1 cellular context compared by ENCODE assay signal in the genomic region with DNA sequence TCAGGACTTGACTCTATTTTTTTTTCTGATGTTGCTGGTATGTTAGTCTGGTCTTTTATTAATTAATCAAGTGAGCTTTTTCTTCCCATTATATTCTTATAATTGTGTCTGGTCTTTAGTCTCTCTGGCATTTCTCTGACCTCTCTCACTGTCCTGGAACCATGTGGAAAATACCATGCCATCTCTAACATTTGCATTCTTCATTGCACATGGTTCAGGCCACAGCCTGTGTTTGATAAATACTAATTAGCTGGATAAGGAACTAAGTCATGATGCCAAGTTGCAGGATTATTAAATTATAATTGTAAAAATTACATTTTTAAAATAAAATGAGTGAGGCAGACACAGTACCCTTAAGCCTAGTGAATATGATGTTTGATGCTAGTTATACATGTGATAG.
TF ChIP-seq lines count a peak whose summit lies in the region.

No MANE protein-coding gene starts in this region.

TF ChIP-seq in WTC11, 78 proteins besides CTCF, POLR2A, EP300 and RAD21 (continued from another document):
- TF ChIP-seq, protein P1, sequence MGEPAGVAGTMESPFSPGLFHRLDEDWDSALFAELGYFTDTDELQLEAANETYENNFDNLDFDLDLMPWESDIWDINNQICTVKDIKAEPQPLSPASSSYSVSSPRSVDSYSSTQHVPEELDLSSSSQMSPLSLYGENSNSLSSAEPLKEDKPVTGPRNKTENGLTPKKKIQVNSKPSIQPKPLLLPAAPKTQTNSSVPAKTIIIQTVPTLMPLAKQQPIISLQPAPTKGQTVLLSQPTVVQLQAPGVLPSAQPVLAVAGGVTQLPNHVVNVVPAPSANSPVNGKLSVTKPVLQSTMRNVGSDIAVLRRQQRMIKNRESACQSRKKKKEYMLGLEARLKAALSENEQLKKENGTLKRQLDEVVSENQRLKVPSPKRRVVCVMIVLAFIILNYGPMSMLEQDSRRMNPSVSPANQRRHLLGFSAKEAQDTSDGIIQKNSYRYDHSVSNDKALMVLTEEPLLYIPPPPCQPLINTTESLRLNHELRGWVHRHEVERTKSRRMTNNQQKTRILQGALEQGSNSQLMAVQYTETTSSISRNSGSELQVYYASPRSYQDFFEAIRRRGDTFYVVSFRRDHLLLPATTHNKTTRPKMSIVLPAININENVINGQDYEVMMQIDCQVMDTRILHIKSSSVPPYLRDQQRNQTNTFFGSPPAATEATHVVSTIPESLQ (CRISPR knock-in tag; IDR thresholded peaks at IDR 0.05) = no peak
- no peak for TF ChIP-seq NR2C2 (CRISPR knock-in tag; IDR thresholded peaks at IDR 0.05)
- TF ChIP-seq PRRX2 (CRISPR knock-in tag; IDR thresholded peaks at IDR 0.05) = no peak
- no peak for TF ChIP-seq ZNF219 (CRISPR knock-in tag; IDR thresholded peaks at IDR 0.05; ENCODE audit: borderline replicate concordance)
- no peak for TF ChIP-seq PRDM15 (CRISPR knock-in tag; IDR thresholded peaks at IDR 0.05)
- no peak for TF ChIP-seq NFE2L1 (CRISPR knock-in tag; IDR thresholded peaks at IDR 0.05)
- TF ChIP-seq, protein P2, sequence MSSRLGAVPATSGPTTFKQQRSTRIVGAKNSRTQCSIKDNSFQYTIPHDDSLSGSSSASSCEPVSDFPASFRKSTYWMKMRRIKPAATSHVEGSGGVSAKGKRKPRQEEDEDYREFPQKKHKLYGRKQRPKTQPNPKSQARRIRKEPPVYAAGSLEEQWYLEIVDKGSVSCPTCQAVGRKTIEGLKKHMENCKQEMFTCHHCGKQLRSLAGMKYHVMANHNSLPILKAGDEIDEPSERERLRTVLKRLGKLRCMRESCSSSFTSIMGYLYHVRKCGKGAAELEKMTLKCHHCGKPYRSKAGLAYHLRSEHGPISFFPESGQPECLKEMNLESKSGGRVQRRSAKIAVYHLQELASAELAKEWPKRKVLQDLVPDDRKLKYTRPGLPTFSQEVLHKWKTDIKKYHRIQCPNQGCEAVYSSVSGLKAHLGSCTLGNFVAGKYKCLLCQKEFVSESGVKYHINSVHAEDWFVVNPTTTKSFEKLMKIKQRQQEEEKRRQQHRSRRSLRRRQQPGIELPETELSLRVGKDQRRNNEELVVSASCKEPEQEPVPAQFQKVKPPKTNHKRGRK (CRISPR knock-in tag; IDR thresholded peaks at IDR 0.05; ENCODE audit: borderline replicate concordance) = no peak
